2 cellular contexts compared by ENCODE assay signal in the genomic region with DNA sequence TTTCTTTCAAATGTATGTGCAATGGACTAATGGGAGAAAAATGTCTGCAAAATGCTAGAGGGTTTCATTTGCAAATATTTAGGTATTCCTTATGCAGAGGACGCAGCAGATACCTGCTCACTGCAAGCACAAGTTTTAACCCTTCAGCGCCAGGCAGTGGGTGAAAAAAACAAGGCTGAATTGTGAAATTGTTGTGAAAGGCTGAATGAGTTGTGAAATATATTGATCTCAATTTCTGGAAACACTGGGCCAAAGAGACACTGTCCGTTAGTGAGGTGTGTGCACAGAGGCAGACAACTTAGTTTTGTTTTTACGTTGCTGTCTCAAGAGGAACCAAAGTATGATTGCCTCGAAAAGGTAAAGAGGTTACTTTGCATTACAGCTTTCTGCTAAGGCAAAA.
TF ChIP-seq lines count a peak whose summit lies in the region.

No MANE protein-coding gene starts in this region.

TF ChIP-seq in GM23338, 12 proteins besides CTCF, POLR2A, EP300 and RAD21 (continued from another document):
- TF ChIP-seq, protein P1, sequence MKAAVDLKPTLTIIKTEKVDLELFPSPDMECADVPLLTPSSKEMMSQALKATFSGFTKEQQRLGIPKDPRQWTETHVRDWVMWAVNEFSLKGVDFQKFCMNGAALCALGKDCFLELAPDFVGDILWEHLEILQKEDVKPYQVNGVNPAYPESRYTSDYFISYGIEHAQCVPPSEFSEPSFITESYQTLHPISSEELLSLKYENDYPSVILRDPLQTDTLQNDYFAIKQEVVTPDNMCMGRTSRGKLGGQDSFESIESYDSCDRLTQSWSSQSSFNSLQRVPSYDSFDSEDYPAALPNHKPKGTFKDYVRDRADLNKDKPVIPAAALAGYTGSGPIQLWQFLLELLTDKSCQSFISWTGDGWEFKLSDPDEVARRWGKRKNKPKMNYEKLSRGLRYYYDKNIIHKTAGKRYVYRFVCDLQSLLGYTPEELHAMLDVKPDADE (IDR thresholded peaks at IDR 0.05) = no peak
- TF ChIP-seq ZNF331 (CRISPR knock-in tag; IDR thresholded peaks at IDR 0.05; ENCODE audit: low read depth) (no peak), CREB1 (CRISPR knock-in tag; IDR thresholded peaks at IDR 0.05; ENCODE audit: low read depth) (no peak), STAT1 (IDR thresholded peaks at IDR 0.05; ENCODE audit: unreplicated experiment) (no peak), NANOG (IDR thresholded peaks at IDR 0.05; ENCODE audit: borderline replicate concordance) (no peak), JUNB (IDR thresholded peaks at IDR 0.05; ENCODE audit: unreplicated experiment) (no peak), EZH2 (IDR thresholded peaks at IDR 0.05; ENCODE audit: low read depth, unreplicated experiment) (no peak)
- TF ChIP-seq, protein P2, sequence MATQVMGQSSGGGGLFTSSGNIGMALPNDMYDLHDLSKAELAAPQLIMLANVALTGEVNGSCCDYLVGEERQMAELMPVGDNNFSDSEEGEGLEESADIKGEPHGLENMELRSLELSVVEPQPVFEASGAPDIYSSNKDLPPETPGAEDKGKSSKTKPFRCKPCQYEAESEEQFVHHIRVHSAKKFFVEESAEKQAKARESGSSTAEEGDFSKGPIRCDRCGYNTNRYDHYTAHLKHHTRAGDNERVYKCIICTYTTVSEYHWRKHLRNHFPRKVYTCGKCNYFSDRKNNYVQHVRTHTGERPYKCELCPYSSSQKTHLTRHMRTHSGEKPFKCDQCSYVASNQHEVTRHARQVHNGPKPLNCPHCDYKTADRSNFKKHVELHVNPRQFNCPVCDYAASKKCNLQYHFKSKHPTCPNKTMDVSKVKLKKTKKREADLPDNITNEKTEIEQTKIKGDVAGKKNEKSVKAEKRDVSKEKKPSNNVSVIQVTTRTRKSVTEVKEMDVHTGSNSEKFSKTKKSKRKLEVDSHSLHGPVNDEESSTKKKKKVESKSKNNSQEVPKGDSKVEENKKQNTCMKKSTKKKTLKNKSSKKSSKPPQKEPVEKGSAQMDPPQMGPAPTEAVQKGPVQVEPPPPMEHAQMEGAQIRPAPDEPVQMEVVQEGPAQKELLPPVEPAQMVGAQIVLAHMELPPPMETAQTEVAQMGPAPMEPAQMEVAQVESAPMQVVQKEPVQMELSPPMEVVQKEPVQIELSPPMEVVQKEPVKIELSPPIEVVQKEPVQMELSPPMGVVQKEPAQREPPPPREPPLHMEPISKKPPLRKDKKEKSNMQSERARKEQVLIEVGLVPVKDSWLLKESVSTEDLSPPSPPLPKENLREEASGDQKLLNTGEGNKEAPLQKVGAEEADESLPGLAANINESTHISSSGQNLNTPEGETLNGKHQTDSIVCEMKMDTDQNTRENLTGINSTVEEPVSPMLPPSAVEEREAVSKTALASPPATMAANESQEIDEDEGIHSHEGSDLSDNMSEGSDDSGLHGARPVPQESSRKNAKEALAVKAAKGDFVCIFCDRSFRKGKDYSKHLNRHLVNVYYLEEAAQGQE (IDR thresholded peaks at IDR 0.05; ENCODE audit: unreplicated experiment) = no peak
- TF ChIP-seq, protein P3, sequence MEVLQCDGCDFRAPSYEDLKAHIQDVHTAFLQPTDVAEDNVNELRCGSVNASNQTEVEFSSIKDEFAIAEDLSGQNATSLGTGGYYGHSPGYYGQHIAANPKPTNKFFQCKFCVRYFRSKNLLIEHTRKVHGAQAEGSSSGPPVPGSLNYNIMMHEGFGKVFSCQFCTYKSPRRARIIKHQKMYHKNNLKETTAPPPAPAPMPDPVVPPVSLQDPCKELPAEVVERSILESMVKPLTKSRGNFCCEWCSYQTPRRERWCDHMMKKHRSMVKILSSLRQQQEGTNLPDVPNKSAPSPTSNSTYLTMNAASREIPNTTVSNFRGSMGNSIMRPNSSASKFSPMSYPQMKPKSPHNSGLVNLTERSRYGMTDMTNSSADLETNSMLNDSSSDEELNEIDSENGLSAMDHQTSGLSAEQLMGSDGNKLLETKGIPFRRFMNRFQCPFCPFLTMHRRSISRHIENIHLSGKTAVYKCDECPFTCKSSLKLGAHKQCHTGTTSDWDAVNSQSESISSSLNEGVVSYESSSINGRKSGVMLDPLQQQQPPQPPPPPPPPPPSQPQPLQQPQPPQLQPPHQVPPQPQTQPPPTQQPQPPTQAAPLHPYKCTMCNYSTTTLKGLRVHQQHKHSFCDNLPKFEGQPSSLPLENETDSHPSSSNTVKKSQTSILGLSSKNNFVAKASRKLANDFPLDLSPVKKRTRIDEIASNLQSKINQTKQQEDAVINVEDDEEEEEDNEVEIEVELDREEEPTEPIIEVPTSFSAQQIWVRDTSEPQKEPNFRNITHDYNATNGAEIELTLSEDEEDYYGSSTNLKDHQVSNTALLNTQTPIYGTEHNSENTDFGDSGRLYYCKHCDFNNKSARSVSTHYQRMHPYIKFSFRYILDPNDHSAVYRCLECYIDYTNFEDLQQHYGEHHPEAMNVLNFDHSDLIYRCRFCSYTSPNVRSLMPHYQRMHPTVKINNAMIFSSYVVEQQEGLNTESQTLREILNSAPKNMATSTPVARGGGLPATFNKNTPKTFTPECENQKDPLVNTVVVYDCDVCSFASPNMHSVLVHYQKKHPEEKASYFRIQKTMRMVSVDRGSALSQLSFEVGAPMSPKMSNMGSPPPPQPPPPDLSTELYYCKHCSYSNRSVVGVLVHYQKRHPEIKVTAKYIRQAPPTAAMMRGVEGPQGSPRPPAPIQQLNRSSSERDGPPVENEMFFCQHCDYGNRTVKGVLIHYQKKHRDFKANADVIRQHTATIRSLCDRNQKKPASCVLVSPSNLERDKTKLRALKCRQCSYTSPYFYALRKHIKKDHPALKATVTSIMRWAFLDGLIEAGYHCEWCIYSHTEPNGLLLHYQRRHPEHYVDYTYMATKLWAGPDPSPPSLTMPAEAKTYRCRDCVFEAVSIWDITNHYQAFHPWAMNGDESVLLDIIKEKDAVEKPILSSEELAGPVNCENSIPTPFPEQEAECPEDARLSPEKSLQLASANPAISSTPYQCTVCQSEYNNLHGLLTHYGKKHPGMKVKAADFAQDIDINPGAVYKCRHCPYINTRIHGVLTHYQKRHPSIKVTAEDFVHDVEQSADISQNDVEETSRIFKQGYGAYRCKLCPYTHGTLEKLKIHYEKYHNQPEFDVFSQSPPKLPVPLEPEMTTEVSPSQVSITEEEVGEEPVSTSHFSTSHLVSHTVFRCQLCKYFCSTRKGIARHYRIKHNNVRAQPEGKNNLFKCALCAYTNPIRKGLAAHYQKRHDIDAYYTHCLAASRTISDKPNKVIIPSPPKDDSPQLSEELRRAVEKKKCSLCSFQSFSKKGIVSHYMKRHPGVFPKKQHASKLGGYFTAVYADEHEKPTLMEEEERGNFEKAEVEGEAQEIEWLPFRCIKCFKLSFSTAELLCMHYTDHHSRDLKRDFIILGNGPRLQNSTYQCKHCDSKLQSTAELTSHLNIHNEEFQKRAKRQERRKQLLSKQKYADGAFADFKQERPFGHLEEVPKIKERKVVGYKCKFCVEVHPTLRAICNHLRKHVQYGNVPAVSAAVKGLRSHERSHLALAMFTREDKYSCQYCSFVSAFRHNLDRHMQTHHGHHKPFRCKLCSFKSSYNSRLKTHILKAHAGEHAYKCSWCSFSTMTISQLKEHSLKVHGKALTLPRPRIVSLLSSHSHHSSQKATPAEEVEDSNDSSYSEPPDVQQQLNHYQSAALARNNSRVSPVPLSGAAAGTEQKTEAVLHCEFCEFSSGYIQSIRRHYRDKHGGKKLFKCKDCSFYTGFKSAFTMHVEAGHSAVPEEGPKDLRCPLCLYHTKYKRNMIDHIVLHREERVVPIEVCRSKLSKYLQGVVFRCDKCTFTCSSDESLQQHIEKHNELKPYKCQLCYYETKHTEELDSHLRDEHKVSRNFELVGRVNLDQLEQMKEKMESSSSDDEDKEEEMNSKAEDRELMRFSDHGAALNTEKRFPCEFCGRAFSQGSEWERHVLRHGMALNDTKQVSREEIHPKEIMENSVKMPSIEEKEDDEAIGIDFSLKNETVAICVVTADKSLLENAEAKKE (CRISPR knock-in tag; IDR thresholded peaks at IDR 0.05) = no peak

TF ChIP-seq in IMR-90, 13 proteins besides CTCF, POLR2A, EP300 and RAD21:
- TF ChIP-seq, protein P4, sequence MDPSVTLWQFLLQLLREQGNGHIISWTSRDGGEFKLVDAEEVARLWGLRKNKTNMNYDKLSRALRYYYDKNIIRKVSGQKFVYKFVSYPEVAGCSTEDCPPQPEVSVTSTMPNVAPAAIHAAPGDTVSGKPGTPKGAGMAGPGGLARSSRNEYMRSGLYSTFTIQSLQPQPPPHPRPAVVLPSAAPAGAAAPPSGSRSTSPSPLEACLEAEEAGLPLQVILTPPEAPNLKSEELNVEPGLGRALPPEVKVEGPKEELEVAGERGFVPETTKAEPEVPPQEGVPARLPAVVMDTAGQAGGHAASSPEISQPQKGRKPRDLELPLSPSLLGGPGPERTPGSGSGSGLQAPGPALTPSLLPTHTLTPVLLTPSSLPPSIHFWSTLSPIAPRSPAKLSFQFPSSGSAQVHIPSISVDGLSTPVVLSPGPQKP (IDR thresholded peaks at IDR 0.05; ENCODE audit: borderline replicate concordance, low read depth, low read length) = no peak
- TF ChIP-seq CEBPB (IDR thresholded peaks at IDR 0.05; ENCODE audit: low read depth, low read length) = 0 out of 2 replicates have a peak, but pooled peaks have one; percentile 6
